In the genomic region with DNA sequence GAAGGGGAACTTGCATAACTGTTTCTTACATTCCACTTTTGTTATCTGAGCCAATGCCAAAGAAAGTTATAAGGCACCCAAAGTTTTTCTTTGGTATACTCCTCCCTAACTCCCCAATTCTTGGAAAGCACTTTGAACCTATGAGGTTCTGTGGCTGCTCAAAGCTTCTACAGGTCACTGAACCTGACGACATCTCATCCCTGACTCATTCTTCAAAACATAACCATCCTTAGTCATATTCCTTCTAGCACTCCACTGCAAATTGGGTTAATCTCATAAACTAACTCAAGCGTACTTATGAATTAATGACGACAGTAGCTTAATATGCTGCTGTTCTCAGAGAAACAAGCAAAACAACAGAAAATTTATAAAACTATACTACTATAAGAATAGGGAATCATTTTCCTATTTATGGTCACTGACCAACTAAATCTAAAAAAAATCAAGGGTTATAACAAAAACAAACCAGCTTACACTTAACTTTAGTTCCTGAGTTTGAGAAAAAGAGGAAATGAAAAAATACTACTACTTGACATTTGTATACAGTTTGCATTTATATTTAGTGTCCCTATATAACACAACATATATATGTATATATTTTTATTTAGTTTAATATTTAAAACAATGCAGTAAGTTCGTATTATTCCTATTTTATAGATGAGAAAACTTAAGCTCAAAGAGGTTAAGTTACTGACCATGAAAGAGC, we compare ENCODE assay signal across 2 cellular contexts.
TF ChIP-seq lines count a peak whose summit lies in the region.

No MANE protein-coding gene starts in this region.

TF ChIP-seq in A549, 52 proteins besides CTCF, POLR2A, EP300 and RAD21:
- TF ChIP-seq ELK1 (IDR thresholded peaks at IDR 0.05; ENCODE audit: low read depth, low read length) (no peak), HEYL (CRISPR knock-in tag; IDR thresholded peaks at IDR 0.05) (no peak), SMC3 (IDR thresholded peaks at IDR 0.05) (no peak), MAFK (IDR thresholded peaks at IDR 0.05; ENCODE audit: partially characterized antibody) (no peak), NFE2L2 (conservative IDR thresholded peaks at IDR 0.05; ENCODE audit: low read length) (no peak), RCOR1 (IDR thresholded peaks at IDR 0.05; ENCODE audit: low read depth, low read length) (no peak), ZFP36 (IDR thresholded peaks at IDR 0.05; ENCODE audit: borderline replicate concordance, partially characterized antibody) (no peak), ESRRA (IDR thresholded peaks at IDR 0.05; ENCODE audit: borderline replicate concordance, low read length) (no peak), RFX5 (IDR thresholded peaks at IDR 0.05) (no peak), NR3C1 (IDR thresholded peaks at IDR 0.05) (no peak), RARB (CRISPR knock-in tag; IDR thresholded peaks at IDR 0.05) (no peak), BHLHE40 (IDR thresholded peaks at IDR 0.05; ENCODE audit: low read depth, low read length) (no peak), HOXB5 (CRISPR knock-in tag; IDR thresholded peaks at IDR 0.05) (no peak), MAZ (IDR thresholded peaks at IDR 0.05; ENCODE audit: borderline replicate concordance, low read depth, low read length) (no peak)
- TF ChIP-seq, protein P1, sequence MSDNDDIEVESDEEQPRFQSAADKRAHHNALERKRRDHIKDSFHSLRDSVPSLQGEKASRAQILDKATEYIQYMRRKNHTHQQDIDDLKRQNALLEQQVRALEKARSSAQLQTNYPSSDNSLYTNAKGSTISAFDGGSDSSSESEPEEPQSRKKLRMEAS (IDR thresholded peaks at IDR 0.05), result no peak
TF ChIP-seq in A549: peak in this region for 0.

TF ChIP-seq in HEK293T, 16 proteins besides CTCF, POLR2A, EP300 and RAD21 (continued from another document):
- no peak for TF ChIP-seq CTBP1 (IDR thresholded peaks at IDR 0.05; ENCODE audit: borderline replicate concordance)
- no peak for TF ChIP-seq SUZ12 (IDR thresholded peaks at IDR 0.05)
- TF ChIP-seq BHLHE40 (IDR thresholded peaks at IDR 0.05; ENCODE audit: borderline replicate concordance), result no peak
- no peak for TF ChIP-seq NFRKB (IDR thresholded peaks at IDR 0.05)
- no peak for TF ChIP-seq FOXA1 (IDR thresholded peaks at IDR 0.05)
- no peak for TF ChIP-seq L3MBTL2 (conservative IDR thresholded peaks at IDR 0.05)
- no peak for TF ChIP-seq HDGF (IDR thresholded peaks at IDR 0.05; ENCODE audit: borderline replicate concordance)
- no peak for TF ChIP-seq LEF1 (IDR thresholded peaks at IDR 0.05; ENCODE audit: borderline replicate concordance)
- TF ChIP-seq TARDBP (IDR thresholded peaks at IDR 0.05), result no peak
- TF ChIP-seq ELF4 (IDR thresholded peaks at IDR 0.05), result no peak
- TF ChIP-seq SP1 (IDR thresholded peaks at IDR 0.05), result no peak
- no peak for TF ChIP-seq ARNT (IDR thresholded peaks at IDR 0.05)
TF ChIP-seq in HEK293T: peak in this region for 0.
